Comparison of ENCODE assay signal across 8 cellular contexts in genomic region chr2:96800762-96801463, GRCh38. TPM values are rescaled to one million over a fixed set of nuclear protein-coding genes. Genes with fewer than 3 reads are reported as not detected.
DNase-seq lines count a peak whose midpoint lies in the region; ATAC-seq and TF ChIP-seq lines count a peak whose summit lies in the region.

No MANE protein-coding gene starts in this region.

- CTCF ChIA-PET in GM10248 (lab: Yijun Ruan, JAX), result interaction anchor here (1.0 to 5.3 kb wide), 24 partner anchors 9 to 808 kb away, joined by 3 to 53 read pairs (median 5); partner anchors contain the start of genes CNNM4 and KANSL3

- ATAC-seq in left lobe of liver (peak; percentile 99), HG03457 (IDR thresholded peaks at IDR 0.05; ENCODE audit: unreplicated experiment) (no peak)

- TF ChIP-seq CTCF in GM10248 (IDR thresholded peaks at IDR 0.05; ENCODE audit: control extremely low read depth, extremely low read depth, low read depth, missing control alignments), result peak; percentile 97

- POLR2A ChIA-PET in GM10248 (lab: Yijun Ruan, JAX), result no interaction called here

- DNase-seq in GM10248 (ENCODE audit: extremely low spot score) (peak; percentile 89), H4 (ENCODE audit: low spot score) (peak; percentile 51), NCI-H1105 (lab: John Stamatoyannopoulos, UW) (peak; percentile 24), left lobe of liver (ENCODE audit: low spot score) (peak; percentile 84)
- peak; percentile 57 for DNase-seq in activated CD4-positive, alpha-beta T cell treated with anti-CD3 and anti-CD28 coated beads for 1 hour
- peak; percentile 54 for DNase-seq in central memory CD4-positive, alpha-beta T cell
- peak; percentile 61 to 65 for DNase-seq in stimulated activated CD4-positive, alpha-beta T cell treated with anti-CD3 and anti-CD28 coated beads, Interleukin-4, amount 100 ng/mL, for 48 hours (ENCODE audit: low read depth in 2 of 2)

RNA-seq across cellular contexts. Expression of gene CNNM3, which starts 15.2 kb away (rescaled TPM):
- total RNA-seq in H4 (2014; rRNA removed; shearing (Covaris generic)), result 3.4 and 3.5 TPM in 2 replicates
- total RNA-seq in left lobe of liver, result 31.4 TPM

RNA-seq across cellular contexts. Expression of gene CNNM4, which starts 40.2 kb away (rescaled TPM):
- 3.0 and 3.4 TPM in 2 replicates for total RNA-seq in H4 (2014; rRNA removed; shearing (Covaris generic))
- 3.4 TPM for total RNA-seq in left lobe of liver

RNA-seq across cellular contexts. Expression of gene ANKRD23, which starts 42.9 kb away (rescaled TPM):
- total RNA-seq in H4 (2014; rRNA removed; shearing (Covaris generic)), result 0.55 and 0.58 TPM in 2 replicates
- 4.4 TPM for total RNA-seq in left lobe of liver

RNA-seq across cellular contexts. Expression of gene ANKRD39, which starts 56.9 kb away (rescaled TPM):
- 11.0 and 17.7 TPM in 2 replicates for total RNA-seq in H4 (2014; rRNA removed; shearing (Covaris generic))
- 9.5 TPM for total RNA-seq in left lobe of liver

Comparison
In these comparisons a context has a peak if more than half of its experiments do, and no peak if none do; other contexts are left out.
1. DNase-seq: peak in every context shown above with its lines; median percentile 89 in GM10248; 84 in left lobe of liver; 63 in stimulated activated CD4-positive, alpha-beta T cell treated with anti-CD3 and anti-CD28 coated beads, Interleukin-4, amount 100 ng/mL, for 48 hours; 57 in activated CD4-positive, alpha-beta T cell treated with anti-CD3 and anti-CD28 coated beads for 1 hour; 54 in central memory CD4-positive, alpha-beta T cell; 51 in H4; 24 in NCI-H1105.